In genomic region chr6:157944983-157945931, GRCh38 we compare ENCODE assay signal across 14 cellular contexts. TPM values are rescaled to one million over a fixed set of nuclear protein-coding genes. Genes with fewer than 3 reads are reported as not detected.
A peak's percentile ranks its signal among the peaks of the same experiment; 100 is the strongest.
DNase-seq lines count a peak whose midpoint lies in the region; ATAC-seq and TF ChIP-seq lines count a peak whose summit lies in the region.
"Had no signal": no experiment of that assay in that cellular context is flagged by ENCODE, and none has a peak within 500 bp of the region (broad histone marks: within the 10 kb centered on the region; RNA-seq: fewer than 3 reads in every experiment).

No MANE protein-coding gene starts in this region.

- 87% methylated on average over 14 of the region's 14 CpGs for WGBS in right cardiac atrium

- H3K27ac ChIP-seq in Karpas-422 (ENCODE audit: low read length) (no peak overlapping the region), right cardiac atrium (ENCODE audit: low read length) (no peak overlapping the region)
- H3K27ac ChIP-seq: neutrophil had no signal

- H3K79me2 ChIP-seq in Karpas-422 (ENCODE audit: low read length): no peaks in the 10 kb centered on the region

- peak overlapping the region; percentile 69 for H3K27ac Mint-ChIP-seq in T-helper 17 cell
- no peak overlapping the region for H3K27ac Mint-ChIP-seq in endothelial cell (ENCODE audit: unreplicated experiment)

- H3K36me3 ChIP-seq in Karpas-422 (ENCODE audit: insufficient read depth, low read length): no peaks in the 10 kb centered on the region
- H3K36me3 ChIP-seq: neutrophil had no signal

- intact Hi-C loops in right cardiac atrium (cut with DNase I): no loop called here

- H3K9me3 ChIP-seq in T-helper 17 cell (ENCODE audit: control insufficient read depth, low read length, poor library complexity, severe bottlenecking) (no peaks in the 10 kb centered on the region), Karpas-422 (ENCODE audit: low read length) (no peaks in the 10 kb centered on the region), right cardiac atrium (ENCODE audit: control insufficient read depth, low read length) (no peaks in the 10 kb centered on the region)
- H3K9me3 ChIP-seq: neutrophil had no signal

- peaks cover 4% of the 10 kb centered on the region; the same call in 1 of the 2 replicates for H4K20me1 ChIP-seq in Karpas-422 (ENCODE audit: insufficient read depth, low read depth, low read length)

- H3K27me3 ChIP-seq in Karpas-422 (ENCODE audit: low read length) (no peaks in the 10 kb centered on the region), right cardiac atrium (ENCODE audit: control insufficient read depth, insufficient read depth) (no peaks in the 10 kb centered on the region)
- H3K27me3 ChIP-seq: neutrophil had no signal

- H3K9ac ChIP-seq in Karpas-422 (ENCODE audit: low read length): no peak overlapping the region

- ATAC-seq in T-helper 17 cell (no peak), right cardiac atrium (no peak), GM18868 (IDR thresholded peaks at IDR 0.05; ENCODE audit: unreplicated experiment) (no peak)
- ATAC-seq: esophagus mucosa, T-cell had no signal

- DNase-seq in T-helper 17 cell: no peak
- DNase-seq in activated T-cell treated with anti-CD3 and anti-CD28 coated beads for 4 hours: peak; percentile 40
- no peak for DNase-seq in endothelial cell (ENCODE audit: low spot score)
- peak; percentile 43 to 55 (median 51) for DNase-seq in stimulated activated CD4-positive, alpha-beta T cell treated with anti-CD3 and anti-CD28 coated beads, TNF-alpha, amount 100 ng/mL, for 48 hours (ENCODE audit: low read depth in 3 of 3)
- no peak for DNase-seq in Karpas-422
- no peak for DNase-seq in right cardiac atrium
- DNase-seq: NCI-H1694 treated with DMSO at 0.1 percent for 48 hours, NCI-H524, T-cell had no signal

- no peak overlapping the region for H2AFZ ChIP-seq in Karpas-422 (ENCODE audit: low read length)

- TF ChIP-seq CTCF in endothelial cell (IDR thresholded peaks at IDR 0.05; ENCODE audit: unreplicated experiment): no peak

- no peak overlapping the region for H3K4me2 ChIP-seq in Karpas-422 (ENCODE audit: low read depth, low read length, poor library complexity, severe bottlenecking)
- H3K4me2 ChIP-seq: smooth muscle cell had no signal

- H3K4me3 Mint-ChIP-seq in T-helper 17 cell (no peak overlapping the region), endothelial cell (ENCODE audit: unreplicated experiment) (peak overlapping the region; percentile 31)
- H3K4me3 Mint-ChIP-seq: T-cell had no signal

- H3K4me1 ChIP-seq in Karpas-422 (ENCODE audit: low read length): no peaks in the 10 kb centered on the region
- H3K4me1 ChIP-seq in right cardiac atrium (ENCODE audit: control insufficient read depth, insufficient read depth, low read length): no peaks in the 10 kb centered on the region

- no peaks in the 10 kb centered on the region for H3K9me3 Mint-ChIP-seq in endothelial cell (ENCODE audit: unreplicated experiment)

- H3K4me1 Mint-ChIP-seq in T-helper 17 cell: peaks cover 2% of the 10 kb centered on the region
- no peaks in the 10 kb centered on the region for H3K4me1 Mint-ChIP-seq in endothelial cell (ENCODE audit: unreplicated experiment)

- no peaks in the 10 kb centered on the region for H3K9me2 ChIP-seq in Karpas-422 (replicated peaks; ENCODE audit: insufficient read depth, low read length)

- H3K36me3 Mint-ChIP-seq in T-helper 17 cell (ENCODE audit: low read depth) (peaks cover 6% of the 10 kb centered on the region), endothelial cell (ENCODE audit: low read depth, unreplicated experiment) (peaks cover 66% of the 10 kb centered on the region)

- H3K4me3 ChIP-seq in Karpas-422 (ENCODE audit: low read length): no peak overlapping the region
- no peak overlapping the region for H3K4me3 ChIP-seq in right cardiac atrium (ENCODE audit: low read length)
- H3K4me3 ChIP-seq: lung, smooth muscle cell had no signal

- no peaks in the 10 kb centered on the region for H3K27me3 Mint-ChIP-seq in T-helper 17 cell
- H3K27me3 Mint-ChIP-seq in endothelial cell (ENCODE audit: unreplicated experiment): peaks cover 16% of the 10 kb centered on the region
- H3K27me3 Mint-ChIP-seq: T-cell had no signal

RNA-seq across cellular contexts. Expression of gene SYNJ2, which starts 36.4 kb away (rescaled TPM):
- total RNA-seq in T-helper 17 cell (10 to 100 TPM; 43.6 to 45.0 TPM), endothelial cell (ENCODE audit: unreplicated experiment) (33.7 TPM), right cardiac atrium (10 to 100 TPM; 13.4 to 26.3 (median 20.4) TPM)
- 0.04 TPM in 1 of 2 replicates, not detected in the other for total RNA-seq in Karpas-422 (2014; rRNA removed; shearing (Covaris generic); ENCODE audit: low replicate concordance)
- 9.5 TPM for polyA plus RNA-seq in right cardiac atrium

Comparison
In these comparisons a context has a peak if more than half of its experiments do, and no peak if none do; other contexts are left out.
1. DNase-seq: peak in activated T-cell treated with anti-CD3 and anti-CD28 coated beads for 4 hours (single experiment) and stimulated activated CD4-positive, alpha-beta T cell treated with anti-CD3 and anti-CD28 coated beads, TNF-alpha, amount 100 ng/mL, for 48 hours (3 of 3); none in T-helper 17 cell (0 of 3), endothelial cell (single experiment), Karpas-422 (single experiment) and right cardiac atrium (0 of 3).
2. RNA of gene SYNJ2, which starts 36.4 kb away (total RNA-seq): 43.6 to 45.0 TPM in T-helper 17 cell, 33.7 TPM in endothelial cell (single experiment) and 13.4 to 26.3 TPM in right cardiac atrium; 0.04 TPM in Karpas-422; every median in the first group is over 10 times any median in the second.